Comparison of ENCODE assay signal across 24 cellular contexts in the genomic region with DNA sequence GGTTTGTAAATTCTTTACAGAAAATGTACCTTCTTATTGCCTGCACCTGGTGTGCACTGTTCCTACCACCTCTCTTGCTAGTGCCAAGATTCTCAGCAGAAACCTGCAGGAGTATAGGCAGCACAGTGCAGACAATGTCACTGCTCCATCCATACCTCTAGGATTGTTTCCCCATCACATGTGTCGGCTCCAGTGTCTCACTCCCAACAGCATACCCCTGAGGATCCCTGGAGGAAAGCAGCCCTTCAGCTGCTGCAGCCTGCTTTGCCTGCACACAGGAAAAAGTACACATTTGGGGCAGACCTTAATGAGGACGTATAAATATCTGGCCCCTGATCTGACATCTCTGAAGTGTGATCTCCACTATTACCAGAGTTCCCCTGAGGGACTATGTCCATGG.
"Had no signal": no experiment of that assay in that cellular context is flagged by ENCODE, and none has a peak within 500 bp of the region (broad histone marks: within the 10 kb centered on the region; RNA-seq: fewer than 3 reads in every experiment).

No MANE protein-coding gene starts in this region.

- H3K4me3 ChIP-seq: breast epithelium, SK-N-MC had no signal

- H3K27me3 Mint-ChIP-seq: activated CD4-positive, alpha-beta memory T cell treated with anti-CD3 and anti-CD28 coated beads for 36 hours; activated CD4-positive, alpha-beta T cell treated with anti-CD3 and anti-CD28 coated beads, Interleukin-2, amount 10 ng/mL, durations not matched to agents 7 days and 5 days; activated naive CD4-positive, alpha-beta T cell treated with anti-CD3 and anti-CD28 coated beads, Interleukin-2, amount 10 ng/mL, durations not matched to agents 7 days and 5 days; activated naive CD8-positive, alpha-beta T cell treated with anti-CD3 and anti-CD28 coated beads for 36 hours; activated T-helper 17 cell treated with anti-CD3 and anti-CD28 coated beads, Interleukin-2, amount 50 U/mL, for 72 hours; T-cell had no signal

- DNase-seq: activated CD4-positive, alpha-beta memory T cell treated with anti-CD3 and anti-CD28 coated beads for 36 hours; activated CD4-positive, alpha-beta T cell treated with anti-CD3 and anti-CD28 coated beads, Interleukin-2, amount 10 ng/mL, durations not matched to agents 7 days and 5 days; activated CD4-positive, CD25-positive, alpha-beta regulatory T cell; activated CD8-positive, alpha-beta memory T cell treated with anti-CD3 and anti-CD28 coated beads for 24 hours; activated gamma-delta T cell; activated naive CD4-positive, alpha-beta T cell treated with anti-CD3 and anti-CD28 coated beads, Interleukin-2, amount 10 ng/mL, durations not matched to agents 7 days and 5 days; activated naive CD8-positive, alpha-beta T cell treated with anti-CD3 and anti-CD28 coated beads for 36 hours; activated T-cell treated with anti-CD3 and anti-CD28 coated beads, Interleukin-2, amount 50 U/mL, for 4 hours; IMR-90; Kasumi-1; KBM-7; NCI-H1048; NCI-H1930; NCI-H2171; NCI-H2227 treated with DMSO at 0.1 percent for 48 hours; NCI-H446 treated with DMSO at 0.1 percent for 48 hours; NCI-H82; T-cell; T-helper 2 cell; T1000 had no signal

- H3K27ac Mint-ChIP-seq: activated CD4-positive, alpha-beta memory T cell treated with anti-CD3 and anti-CD28 coated beads for 36 hours; activated CD4-positive, alpha-beta T cell treated with anti-CD3 and anti-CD28 coated beads, Interleukin-2, amount 10 ng/mL, durations not matched to agents 7 days and 5 days; activated naive CD4-positive, alpha-beta T cell treated with anti-CD3 and anti-CD28 coated beads, Interleukin-2, amount 10 ng/mL, durations not matched to agents 7 days and 5 days; activated naive CD8-positive, alpha-beta T cell treated with anti-CD3 and anti-CD28 coated beads for 36 hours; activated T-helper 17 cell treated with anti-CD3 and anti-CD28 coated beads, Interleukin-2, amount 50 U/mL, for 72 hours; T-cell had no signal

- H3K36me3 ChIP-seq: breast epithelium had no signal

- H3K27me3 ChIP-seq: breast epithelium had no signal

- H3K27ac ChIP-seq: breast epithelium had no signal

- H3K4me1 ChIP-seq: breast epithelium had no signal

- FAIRE-seq: TTC549 had no signal

- H3K36me3 Mint-ChIP-seq: activated CD4-positive, alpha-beta memory T cell treated with anti-CD3 and anti-CD28 coated beads for 36 hours; activated naive CD4-positive, alpha-beta T cell treated with anti-CD3 and anti-CD28 coated beads, Interleukin-2, amount 10 ng/mL, durations not matched to agents 7 days and 5 days; activated naive CD8-positive, alpha-beta T cell treated with anti-CD3 and anti-CD28 coated beads for 36 hours; T-cell had no signal

- H3K9me3 Mint-ChIP-seq: activated CD4-positive, alpha-beta T cell treated with anti-CD3 and anti-CD28 coated beads, Interleukin-2, amount 10 ng/mL, durations not matched to agents 7 days and 5 days; activated naive CD4-positive, alpha-beta T cell treated with anti-CD3 and anti-CD28 coated beads, Interleukin-2, amount 10 ng/mL, durations not matched to agents 7 days and 5 days; activated naive CD8-positive, alpha-beta T cell treated with anti-CD3 and anti-CD28 coated beads for 36 hours had no signal

- H3K4me1 Mint-ChIP-seq: activated CD4-positive, alpha-beta T cell treated with anti-CD3 and anti-CD28 coated beads, Interleukin-2, amount 10 ng/mL, durations not matched to agents 7 days and 5 days; activated naive CD4-positive, alpha-beta T cell treated with anti-CD3 and anti-CD28 coated beads, Interleukin-2, amount 10 ng/mL, durations not matched to agents 7 days and 5 days; activated naive CD8-positive, alpha-beta T cell treated with anti-CD3 and anti-CD28 coated beads for 36 hours; activated T-helper 17 cell treated with anti-CD3 and anti-CD28 coated beads, Interleukin-2, amount 50 U/mL, for 72 hours; T-cell had no signal

- H3K4me3 Mint-ChIP-seq: activated CD4-positive, alpha-beta memory T cell treated with anti-CD3 and anti-CD28 coated beads for 36 hours; activated CD4-positive, alpha-beta T cell treated with anti-CD3 and anti-CD28 coated beads, Interleukin-2, amount 10 ng/mL, durations not matched to agents 7 days and 5 days; activated naive CD4-positive, alpha-beta T cell treated with anti-CD3 and anti-CD28 coated beads, Interleukin-2, amount 10 ng/mL, durations not matched to agents 7 days and 5 days; activated naive CD8-positive, alpha-beta T cell treated with anti-CD3 and anti-CD28 coated beads for 36 hours; activated T-cell treated with anti-CD3 and anti-CD28 coated beads, Interleukin-2, amount 50 U/mL, for 4 hours; activated T-helper 17 cell treated with anti-CD3 and anti-CD28 coated beads, Interleukin-2, amount 50 U/mL, for 72 hours; T-cell had no signal

- H3K9me3 ChIP-seq: breast epithelium had no signal
